In the genomic region with DNA sequence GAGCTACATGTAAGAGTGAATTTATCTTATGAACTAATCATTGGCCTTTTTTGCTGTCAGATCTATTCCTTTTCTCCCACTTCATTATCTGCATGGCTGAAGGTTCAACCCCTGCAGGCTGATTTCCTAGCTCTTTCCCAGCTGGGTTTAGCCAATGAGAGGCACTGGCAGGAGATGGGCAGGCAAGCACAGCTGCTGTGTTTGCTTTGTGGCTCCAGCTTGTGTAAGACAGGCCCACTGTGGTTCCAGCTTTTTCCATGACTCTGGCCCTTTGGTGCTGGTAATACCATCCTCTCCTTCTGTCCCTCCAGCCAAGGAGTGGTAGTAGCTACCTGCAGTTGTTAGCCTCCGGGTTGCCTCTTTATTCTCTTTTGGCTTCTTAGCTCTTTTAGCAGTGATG, we compare ENCODE assay signal across 27 cellular contexts.
"Had no signal": no experiment of that assay in that cellular context is flagged by ENCODE, and none has a peak within 500 bp of the region (broad histone marks: within the 10 kb centered on the region; RNA-seq: fewer than 3 reads in every experiment).

No MANE protein-coding gene starts in this region.

- H3K4me1 ChIP-seq: breast epithelium, prostate gland, SJCRH30, upper lobe of left lung had no signal

- H3K4me1 Mint-ChIP-seq: activated naive CD8-positive, alpha-beta T cell treated with anti-CD3 and anti-CD28 coated beads, Interleukin-2, amount 10 ng/mL, durations not matched to agents 7 days and 5 days; naive B cell; stimulated activated memory B cell treated with anti-CD40 and anti-IgM and Interleukin-4, amounts not matched to agents 10 μg/mL and 1 μg/mL and 100 μg/mL, for 72 hours had no signal

- H3K36me3 Mint-ChIP-seq: activated naive CD8-positive, alpha-beta T cell treated with anti-CD3 and anti-CD28 coated beads, Interleukin-2, amount 10 ng/mL, durations not matched to agents 7 days and 5 days; naive B cell; stimulated activated memory B cell treated with anti-CD40 and anti-IgM and Interleukin-4, amounts not matched to agents 10 μg/mL and 1 μg/mL and 100 μg/mL, for 72 hours had no signal

- H3K4me3 ChIP-seq: breast epithelium, coronary artery, prostate gland, SJCRH30, smooth muscle cell, stomach, thoracic aorta, upper lobe of left lung had no signal

- DNase-seq: activated CD4-positive, alpha-beta T cell treated with anti-CD3 and anti-CD28 coated beads, Interleukin-2, amount 50 U/mL, for 4 hours; activated CD8-positive, alpha-beta memory T cell treated with anti-CD3 and anti-CD28 coated beads for 24 hours; activated CD8-positive, alpha-beta memory T cell treated with anti-CD3 and anti-CD28 coated beads, Interleukin-2, amount 50 U/mL, for 48 hours; activated effector memory CD4-positive, alpha-beta T cell treated with Interleukin-2 at 50 U/mL for 16 hours; activated naive CD4-positive, alpha-beta T cell treated with anti-CD3 and anti-CD28 coated beads for 36 hours; activated naive CD8-positive, alpha-beta T cell treated with anti-CD3 and anti-CD28 coated beads, Interleukin-2, amount 10 ng/mL, durations not matched to agents 7 days and 5 days; activated T-cell treated with anti-CD3 and anti-CD28 coated beads, Interleukin-2, amount 50 U/mL, for 48 hours; amniotic stem cell; cerebellar nuclear complex; hippocampal formation; kidney glomerular epithelial cell; naive B cell; occipital lobe; stimulated activated CD4-positive, alpha-beta T cell treated with anti-CD3 and anti-CD28 coated beads, Interleukin-15, amount 100 ng/mL, for 24 hours; stomach; T-helper 1 cell; T-helper 9 cell; upper lobe of left lung had no signal

- ATAC-seq: sciatic nerve; stimulated activated memory B cell treated with anti-CD40 and anti-IgM and Interleukin-4, amounts not matched to agents 10 μg/mL and 1 μg/mL and 100 μg/mL, for 72 hours had no signal

- H3K4me2 ChIP-seq: smooth muscle cell had no signal

- H3K9me3 ChIP-seq: breast epithelium, prostate gland, SJCRH30, stomach, thoracic aorta, upper lobe of left lung had no signal

- H3K27me3 Mint-ChIP-seq: naive B cell; stimulated activated memory B cell treated with anti-CD40 and anti-IgM and Interleukin-4, amounts not matched to agents 10 μg/mL and 1 μg/mL and 100 μg/mL, for 72 hours had no signal

- H3K9me3 Mint-ChIP-seq: activated naive CD4-positive, alpha-beta T cell treated with anti-CD3 and anti-CD28 coated beads for 36 hours; activated naive CD8-positive, alpha-beta T cell treated with anti-CD3 and anti-CD28 coated beads, Interleukin-2, amount 10 ng/mL, durations not matched to agents 7 days and 5 days; stimulated activated memory B cell treated with anti-CD40 and anti-IgM and Interleukin-4, amounts not matched to agents 10 μg/mL and 1 μg/mL and 100 μg/mL, for 72 hours had no signal

- H3K27me3 ChIP-seq: breast epithelium, SJCRH30, stomach, upper lobe of left lung had no signal

- H3K36me3 ChIP-seq: breast epithelium, prostate gland, SJCRH30, stomach, thoracic aorta, upper lobe of left lung had no signal

- H3K4me3 Mint-ChIP-seq: activated naive CD4-positive, alpha-beta T cell treated with anti-CD3 and anti-CD28 coated beads for 36 hours; activated naive CD8-positive, alpha-beta T cell treated with anti-CD3 and anti-CD28 coated beads, Interleukin-2, amount 10 ng/mL, durations not matched to agents 7 days and 5 days; naive B cell; stimulated activated memory B cell treated with anti-CD40 and anti-IgM and Interleukin-4, amounts not matched to agents 10 μg/mL and 1 μg/mL and 100 μg/mL, for 72 hours had no signal

- FAIRE-seq: endometrium had no signal

- H3K27ac Mint-ChIP-seq: activated naive CD4-positive, alpha-beta T cell treated with anti-CD3 and anti-CD28 coated beads for 36 hours; activated naive CD8-positive, alpha-beta T cell treated with anti-CD3 and anti-CD28 coated beads, Interleukin-2, amount 10 ng/mL, durations not matched to agents 7 days and 5 days; naive B cell; stimulated activated memory B cell treated with anti-CD40 and anti-IgM and Interleukin-4, amounts not matched to agents 10 μg/mL and 1 μg/mL and 100 μg/mL, for 72 hours had no signal

- H3K27ac ChIP-seq: breast epithelium, prostate gland, SJCRH30, stomach, thoracic aorta, upper lobe of left lung had no signal
